Comparison of ENCODE assay signal across 10 cellular contexts in genomic region chr7:121798896-121799295, GRCh38.
DNase-seq lines count a peak whose midpoint lies in the region; ATAC-seq and TF ChIP-seq lines count a peak whose summit lies in the region.
"Had no signal": no experiment of that assay in that cellular context is flagged by ENCODE, and none has a peak within 500 bp of the region (broad histone marks: within the 10 kb centered on the region; RNA-seq: fewer than 3 reads in every experiment).

No MANE protein-coding gene starts in this region.

- H3K4me1 ChIP-seq in iPS DF 6.9 (ENCODE audit: control insufficient read depth, insufficient read depth, low read length) (peaks cover 9% of the 10 kb centered on the region; the same call in 1 of the 2 replicates), suprapubic skin (peaks cover 41% of the 10 kb centered on the region)

- TF ChIP-seq EP300 in suprapubic skin (IDR thresholded peaks at IDR 0.05) = no peak

- no peaks in the 10 kb centered on the region for H3K9me3 Mint-ChIP-seq in naive thymus-derived CD8-positive, alpha-beta T cell
- H3K9me3 Mint-ChIP-seq: activated T-cell treated with anti-CD3 and anti-CD28 coated beads, Interleukin-2, amount 50 U/mL, for 4 hours had no signal

- WGBS in iPS DF 6.9 (ENCODE audit: insufficient coverage, insufficient read length) = no CpG with 5 or more reads among the region's 1 CpG
- WGBS in suprapubic skin = 36% methylated on average over 1 of the region's 1 CpG

- POLR2A ChIA-PET in naive thymus-derived CD8-positive, alpha-beta T cell (lab: Charles Lee) = no interaction called here

- H3K36me3 Mint-ChIP-seq in naive thymus-derived CD8-positive, alpha-beta T cell = no peaks in the 10 kb centered on the region

- no peaks in the 10 kb centered on the region for H3K27me3 ChIP-seq in iPS DF 6.9 (ENCODE audit: control insufficient read depth, insufficient read depth, low read length)
- H3K27me3 ChIP-seq in suprapubic skin = no peaks in the 10 kb centered on the region

- TF ChIP-seq POLR2A in suprapubic skin (IDR thresholded peaks at IDR 0.05) = no peak

- peak; percentile 1 for DNase-seq in NCI-H1048 (lab: John Stamatoyannopoulos, UW)
- peak; percentile 85 for DNase-seq in astrocyte of the hippocampus (ENCODE audit: low read depth, low spot score)
- DNase-seq in iPS DF 6.9 (ENCODE audit: low read depth, low spot score) = peak; percentile 39
- no peak for DNase-seq in suprapubic skin (ENCODE audit: low spot score in 2 of 2)
- DNase-seq in naive thymus-derived CD8-positive, alpha-beta T cell = no peak
- DNase-seq in NCI-H1092 treated with DMSO at 0.1 percent for 48 hours (lab: John Stamatoyannopoulos, UW) = no peak
- DNase-seq in stimulated activated CD4-positive, alpha-beta T cell treated with anti-CD3 and anti-CD28 coated beads, Interleukin-2, amount 100 ng/mL, for 48 hours = no peak
- DNase-seq: activated CD4-positive, alpha-beta T cell treated with anti-CD3 and anti-CD28 coated beads for 1 hour; activated T-cell treated with anti-CD3 and anti-CD28 coated beads, Interleukin-2, amount 50 U/mL, for 4 hours; NCI-H524 treated with DMSO at 0.1 percent for 48 hours had no signal

- H3K27ac ChIP-seq in iPS DF 6.9 (ENCODE audit: low read length) (no peak overlapping the region), suprapubic skin (peak overlapping the region; percentile 12)

- no peak for ATAC-seq in naive thymus-derived CD8-positive, alpha-beta T cell
- ATAC-seq: activated T-cell treated with anti-CD3 and anti-CD28 coated beads, Interleukin-2, amount 50 U/mL, for 4 hours had no signal

- H3K4me3 Mint-ChIP-seq in naive thymus-derived CD8-positive, alpha-beta T cell = no peak overlapping the region
- H3K4me3 Mint-ChIP-seq: activated T-cell treated with anti-CD3 and anti-CD28 coated beads, Interleukin-2, amount 50 U/mL, for 4 hours had no signal

- TF ChIP-seq CTCF in suprapubic skin (IDR thresholded peaks at IDR 0.05) = no peak

- no peak overlapping the region for H3K27ac Mint-ChIP-seq in naive thymus-derived CD8-positive, alpha-beta T cell

- H3K36me3 ChIP-seq in iPS DF 6.9 (ENCODE audit: control insufficient read depth, insufficient read depth, low read length) = no peaks in the 10 kb centered on the region
- H3K36me3 ChIP-seq in suprapubic skin = no peaks in the 10 kb centered on the region

- H3K4me1 Mint-ChIP-seq in naive thymus-derived CD8-positive, alpha-beta T cell = no peaks in the 10 kb centered on the region

- no peaks in the 10 kb centered on the region for H3K9me3 ChIP-seq in iPS DF 6.9 (ENCODE audit: control insufficient read depth, insufficient read depth, low read length)
- H3K9me3 ChIP-seq in suprapubic skin = no peaks in the 10 kb centered on the region

- H3K27me3 Mint-ChIP-seq in naive thymus-derived CD8-positive, alpha-beta T cell = peaks cover 0 to 2% (median 0%) of the 10 kb centered on the region in 5 donors

- H3K4me3 ChIP-seq in iPS DF 6.9 (ENCODE audit: low read length) = no peak overlapping the region
- H3K4me3 ChIP-seq in suprapubic skin = no peak overlapping the region

Comparison
In these comparisons a context has a peak if more than half of its experiments do, and no peak if none do; other contexts are left out.
1. DNase-seq: peak in NCI-H1048 (single experiment), astrocyte of the hippocampus (single experiment) and iPS DF 6.9 (single experiment); none in suprapubic skin (0 of 2), naive thymus-derived CD8-positive, alpha-beta T cell (0 of 10), NCI-H1092 treated with DMSO at 0.1 percent for 48 hours (single experiment) and stimulated activated CD4-positive, alpha-beta T cell treated with anti-CD3 and anti-CD28 coated beads, Interleukin-2, amount 100 ng/mL, for 48 hours (0 of 2).